8 cellular contexts compared by ENCODE assay signal in genomic region chr1:84433253-84434080, GRCh38. TPM values are rescaled to one million over a fixed set of nuclear protein-coding genes. Genes with fewer than 3 reads are reported as not detected.
DNase-seq lines count a peak whose midpoint lies in the region; FAIRE-seq and TF ChIP-seq lines count a peak whose summit lies in the region.

No MANE protein-coding gene starts in this region.

- TF ChIP-seq CTCF in HEK293 (tag by site-specific recombination; IDR thresholded peaks at IDR 0.05) (peak; percentile 57; the same call in 1 of the 2 replicates), bronchial epithelial cell (IDR thresholded peaks at IDR 0.05; ENCODE audit: insufficient read depth, low read length, severe bottlenecking) (peak; percentile 65)

- H3K4me3 Mint-ChIP-seq in T-helper 1 cell treated with Interleukin-12 subunit alpha and Interleukin-12 subunit beta and Interleukin-4 antibody, amounts not matched to agents 30 μg/mL and 1 μg/mL, for 36 hours, result peak overlapping the region; percentile 25

- peaks cover 15% of the 10 kb centered on the region for H3K4me1 Mint-ChIP-seq in T-helper 1 cell treated with Interleukin-12 subunit alpha and Interleukin-12 subunit beta and Interleukin-4 antibody, amounts not matched to agents 30 μg/mL and 1 μg/mL, for 36 hours (ENCODE audit: low read depth)

- FAIRE-seq in bronchial epithelial cell (lab: Jason Lieb, UNC), result no peak

- CTCF ChIA-PET in HEK293 (lab: Yijun Ruan, JAX), result interaction anchor here (0.6 to 3.1 kb wide), 28 partner anchors 9 to 559 kb away, joined by 3 to 17 read pairs (median 3); partner anchors contain the start of gene PRKACB

- in situ Hi-C loops in G401 (cut with HindIII; ENCODE audit: low sequenced_read_pairs), result no loop called here

- no peaks in the 10 kb centered on the region for H3K9me3 Mint-ChIP-seq in T-helper 1 cell treated with Interleukin-12 subunit alpha and Interleukin-12 subunit beta and Interleukin-4 antibody, amounts not matched to agents 30 μg/mL and 1 μg/mL, for 36 hours

- H3K27me3 Mint-ChIP-seq in T-helper 1 cell treated with Interleukin-12 subunit alpha and Interleukin-12 subunit beta and Interleukin-4 antibody, amounts not matched to agents 30 μg/mL and 1 μg/mL, for 36 hours (ENCODE audit: low read depth), result no peaks in the 10 kb centered on the region

- H3K27ac ChIP-seq in HEK293 (ENCODE audit: extremely low read depth, low read depth, low read length), result no peak overlapping the region

- no peaks in the 10 kb centered on the region for H3K36me3 ChIP-seq in HEK293 (ENCODE audit: control insufficient read depth in 2 of 2, insufficient read depth in 1 of 2, low read length in 2 of 2)
- H3K36me3 ChIP-seq in bronchial epithelial cell (ENCODE audit: control insufficient read depth, insufficient read depth, low read length), result no peaks in the 10 kb centered on the region

- H3K27ac Mint-ChIP-seq in T-helper 1 cell treated with Interleukin-12 subunit alpha and Interleukin-12 subunit beta and Interleukin-4 antibody, amounts not matched to agents 30 μg/mL and 1 μg/mL, for 36 hours, result peak overlapping the region; percentile 5

- no peaks in the 10 kb centered on the region for H3K4me1 ChIP-seq in HEK293 (ENCODE audit: control insufficient read depth, insufficient read depth, low read length)

- H3K27me3 ChIP-seq in bronchial epithelial cell (ENCODE audit: control insufficient read depth, insufficient read depth, low read length), result no peaks in the 10 kb centered on the region

- POLR2A ChIA-PET in HEK293 (lab: Yijun Ruan, JAX), result no interaction called here

- H3K36me3 Mint-ChIP-seq in T-helper 1 cell treated with Interleukin-12 subunit alpha and Interleukin-12 subunit beta and Interleukin-4 antibody, amounts not matched to agents 30 μg/mL and 1 μg/mL, for 36 hours (ENCODE audit: low read depth), result no peaks in the 10 kb centered on the region

- no peaks in the 10 kb centered on the region for H3K9me3 ChIP-seq in HEK293 (ENCODE audit: control insufficient read depth, insufficient read depth, low read depth, low read length)

- peak; percentile 82 for DNase-seq in G401 (ENCODE audit: low spot score)
- peak; percentile 98 for DNase-seq in NCI-H146 treated with DMSO at 0.1 percent for 48 hours (lab: John Stamatoyannopoulos, UW; ENCODE audit: unreplicated experiment)
- DNase-seq in bronchial epithelial cell (ENCODE audit: low read depth), result peak; percentile 68
- peak; percentile 90 for DNase-seq in inferior parietal cortex (ENCODE audit: extremely low spot score)
- peak; percentile 45 for DNase-seq in smooth muscle cell of the brain vasculature (ENCODE audit: low read depth, low spot score)
- no peak for DNase-seq in HPDE6-E6E7 (ENCODE audit: extremely low spot score)

- no peak overlapping the region for H3K4me3 ChIP-seq in HEK293 (ENCODE audit: low read depth, low read length)
- no peak overlapping the region for H3K4me3 ChIP-seq in bronchial epithelial cell (ENCODE audit: low read depth, low read length)

TF ChIP-seq in HEK293, 187 proteins besides CTCF, POLR2A, EP300 and RAD21 (continues in another document):
- TF ChIP-seq HOXD13 (CRISPR knock-in tag; IDR thresholded peaks at IDR 0.05; ENCODE audit: borderline replicate concordance), result no peak
- no peak for TF ChIP-seq ZNF830 (tag by site-specific recombination; IDR thresholded peaks at IDR 0.05; ENCODE audit: low read depth)
- TF ChIP-seq ZNF513 (tag by site-specific recombination; IDR thresholded peaks at IDR 0.05), result no peak
- no peak for TF ChIP-seq KLF9 (tag by site-specific recombination; IDR thresholded peaks at IDR 0.05; ENCODE audit: low read depth)
- no peak for TF ChIP-seq ZBTB49 (tag by site-specific recombination; IDR thresholded peaks at IDR 0.05; ENCODE audit: low read depth)
- peak; percentile 36; the same call in 1 of the 2 replicates for TF ChIP-seq ZNF660 (tag by site-specific recombination; IDR thresholded peaks at IDR 0.05)
- TF ChIP-seq ZNF776 (tag by site-specific recombination; IDR thresholded peaks at IDR 0.05; ENCODE audit: borderline replicate concordance), result no peak
- no peak for TF ChIP-seq ZNF626 (tag by site-specific recombination; IDR thresholded peaks at IDR 0.05)
- TF ChIP-seq PRDM1 (tag by site-specific recombination; IDR thresholded peaks at IDR 0.05), result 0 out of 2 replicates have a peak, but pooled peaks have one; percentile 49
- TF ChIP-seq ZNF658 (tag by site-specific recombination; IDR thresholded peaks at IDR 0.05), result no peak
- no peak for TF ChIP-seq ZNF133 (tag by site-specific recombination; IDR thresholded peaks at IDR 0.05)
- no peak for TF ChIP-seq ZSCAN16 (tag by site-specific recombination; IDR thresholded peaks at IDR 0.05)
- TF ChIP-seq ZNF112 (tag by site-specific recombination; IDR thresholded peaks at IDR 0.05), result no peak
- no peak for TF ChIP-seq ZIC2 (tag by site-specific recombination; IDR thresholded peaks at IDR 0.05)
- TF ChIP-seq ZNF155 (tag by site-specific recombination; IDR thresholded peaks at IDR 0.05), result no peak
- TF ChIP-seq ZNF239 (tag by site-specific recombination; IDR thresholded peaks at IDR 0.05), result no peak
- TF ChIP-seq PRDM10 (tag by site-specific recombination; IDR thresholded peaks at IDR 0.05), result no peak
- TF ChIP-seq SP7 (tag by site-specific recombination; IDR thresholded peaks at IDR 0.05), result no peak
- TF ChIP-seq ZNF10 (tag by site-specific recombination; IDR thresholded peaks at IDR 0.05), result peak; percentile 50; the same call in 1 of the 2 replicates

RNA-seq across cellular contexts. Expression of gene DNASE2B, which starts 35.2 kb away (rescaled TPM):
- total RNA-seq in G401 (2014; rRNA removed; shearing (Covaris generic)), result not detected in 2 replicates
- not detected in 2 replicates for total RNA-seq in bronchial epithelial cell

RNA-seq across cellular contexts. Expression of gene RPF1, which starts 45.6 kb away (rescaled TPM):
- total RNA-seq in G401 (2014; rRNA removed; shearing (Covaris generic)), result 56.9 and 76.8 TPM in 2 replicates
- 31.6 and 41.5 TPM in 2 replicates for total RNA-seq in bronchial epithelial cell
